Comparison of ENCODE assay signal across 28 cellular contexts in the genomic region with DNA sequence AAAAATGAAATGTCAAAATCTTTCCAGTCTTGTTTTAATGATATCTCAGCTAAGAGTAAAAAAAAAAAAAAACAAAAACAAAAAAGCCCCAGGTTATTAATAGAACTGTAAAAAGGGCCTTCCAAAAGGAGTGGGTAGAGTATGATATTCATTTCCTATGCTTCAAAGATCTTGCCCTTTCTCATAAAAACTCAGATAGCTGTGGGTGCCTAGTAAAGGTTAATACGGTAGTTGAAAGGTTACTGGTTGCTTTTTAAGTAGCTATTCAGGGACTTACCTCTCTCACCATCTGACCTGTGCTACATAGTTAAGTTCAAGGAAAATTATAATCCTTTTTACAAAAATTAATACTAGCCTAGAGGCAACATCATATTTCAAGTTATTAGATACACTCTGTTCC. TPM values are rescaled to one million over a fixed set of nuclear protein-coding genes. Genes with fewer than 3 reads are reported as not detected.
"Had no signal": no experiment of that assay in that cellular context is flagged by ENCODE, and none has a peak within 500 bp of the region (broad histone marks: within the 10 kb centered on the region; RNA-seq: fewer than 3 reads in every experiment).

No MANE protein-coding gene starts in this region.

- DNase-seq: dorsolateral prefrontal cortex; effector CD4-positive, alpha-beta T cell; foreskin fibroblast; gastrocnemius medialis; head of caudate nucleus; kidney; natural killer cell; occipital lobe; ovary; posterior cingulate gyrus; psoas muscle; right cardiac atrium; spleen; stimulated activated CD4-positive, alpha-beta T cell treated with anti-CD3 and anti-CD28 coated beads, Interleukin-4, amount 100 ng/mL, for 4 hours; stimulated activated naive CD4-positive, alpha-beta T cell; substantia nigra; testis; tibial artery had no signal

- H3K9me3 ChIP-seq: gastrocnemius medialis, ovary, psoas muscle, spleen, testis, tibial artery had no signal

- H3K27ac ChIP-seq: dorsolateral prefrontal cortex, epithelial cell of prostate, gastrocnemius medialis, ovary, psoas muscle, skin epidermis, spleen, testis, tibial artery had no signal

- H3K4me1 ChIP-seq: gastrocnemius medialis, psoas muscle, testis, tibial artery had no signal

- H3K4me3 ChIP-seq: dorsolateral prefrontal cortex, gastrocnemius medialis, lung, ovary, psoas muscle, skin epidermis, spleen, testis, tibial artery had no signal

- FAIRE-seq: colon, kidney had no signal

- H3K4me3 Mint-ChIP-seq: memory B cell, natural killer cell, type B pancreatic cell had no signal

- H3K9me3 Mint-ChIP-seq: memory B cell, natural killer cell, type B pancreatic cell had no signal

- H3K27me3 ChIP-seq: dorsolateral prefrontal cortex, gastrocnemius medialis, ovary, spleen, testis had no signal

- H3K27ac Mint-ChIP-seq: memory B cell, natural killer cell, type B pancreatic cell had no signal

- H3K4me1 Mint-ChIP-seq: natural killer cell had no signal

- ATAC-seq: esophagus mucosa, gastrocnemius medialis, left lobe of liver, natural killer cell, psoas muscle, right cardiac atrium had no signal

- H3K27me3 Mint-ChIP-seq: memory B cell had no signal

- H3K36me3 Mint-ChIP-seq: natural killer cell had no signal

- H3K36me3 ChIP-seq: ovary had no signal

RNA-seq across cellular contexts. Expression of gene CHGB, which starts 24.1 kb away (rescaled TPM):
- total RNA-seq: glomerular endothelial cell, natural killer cell had no signal
- polyA plus RNA-seq: liver had no signal
